Comparison of ENCODE assay signal across 10 cellular contexts in the genomic region with DNA sequence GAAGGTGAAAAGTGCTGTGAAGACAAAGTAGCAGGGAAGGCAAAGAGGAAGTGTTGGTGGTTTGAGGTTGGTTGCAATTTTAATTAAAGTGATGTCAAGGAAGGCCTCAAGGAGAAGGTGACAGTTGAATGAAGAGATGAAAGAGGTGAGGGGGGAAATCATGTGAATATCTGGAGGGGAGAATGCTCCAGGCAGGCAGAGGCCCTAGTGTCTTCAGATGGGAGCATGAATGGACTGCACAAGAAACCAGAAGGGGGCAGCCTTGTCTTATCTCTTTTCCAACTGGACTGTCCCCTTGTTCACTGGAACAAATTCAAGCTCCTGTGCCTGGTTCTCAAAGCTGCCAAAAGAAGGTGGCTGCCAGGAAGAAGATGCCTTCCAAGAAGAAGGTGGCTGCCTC.
DNase-seq lines count a peak whose midpoint lies in the region; ATAC-seq and TF ChIP-seq lines count a peak whose summit lies in the region.
"Had no signal": no experiment of that assay in that cellular context is flagged by ENCODE, and none has a peak within 500 bp of the region (broad histone marks: within the 10 kb centered on the region; RNA-seq: fewer than 3 reads in every experiment).

No MANE protein-coding gene starts in this region.

- intact Hi-C loops in mammary epithelial cell (cut with micrococcal nuclease): no loop called here

- no peaks in the 10 kb centered on the region for H3K4me1 ChIP-seq in mammary epithelial cell (ENCODE audit: insufficient read depth, low read length)

- dilution Hi-C loops in mammary epithelial cell (cut with HindIII; ENCODE audit: low sequenced_read_pairs): no loop called here

- in situ Hi-C loops in mammary epithelial cell (cut with MboI; ENCODE audit: low sequenced_read_pairs in 2 of 2): no loop called here

- no peak overlapping the region for H3K4me3 ChIP-seq in mammary epithelial cell (replicated peaks in 1 of 3; ENCODE audit: insufficient read depth in 1 of 3, low read depth in 2 of 3, low read length in 3 of 3)

- TF ChIP-seq CTCF in mammary epithelial cell (conservative IDR thresholded peaks at IDR 0.05 in 1 of 2, IDR thresholded peaks at IDR 0.05 in 1 of 2; ENCODE audit: extremely low read depth in 1 of 2, insufficient read depth in 1 of 2, low read depth in 1 of 2, low read length in 2 of 2): peak; percentile 28 to 43

- no peaks in the 10 kb centered on the region for H4K20me1 ChIP-seq in mammary epithelial cell (ENCODE audit: insufficient read depth, low read length)

- no peak overlapping the region for H3K4me2 ChIP-seq in mammary epithelial cell (ENCODE audit: insufficient read depth, low read depth, low read length)

- H3K27me3 ChIP-seq in mammary epithelial cell (ENCODE audit: insufficient read depth, low read length): no peaks in the 10 kb centered on the region

- no peak overlapping the region for H2AFZ ChIP-seq in mammary epithelial cell (ENCODE audit: low read depth, low read length)

- no peaks in the 10 kb centered on the region for H3K79me2 ChIP-seq in mammary epithelial cell (ENCODE audit: insufficient read depth, low read length)

- ATAC-seq in HG02610 (IDR thresholded peaks at IDR 0.05; ENCODE audit: unreplicated experiment): no peak
- ATAC-seq: activated T-cell treated with anti-CD3 and anti-CD28 coated beads, Interleukin-2, amount 50 U/mL, for 4 hours had no signal

- no peak overlapping the region for H3K27ac ChIP-seq in mammary epithelial cell (ENCODE audit: insufficient read depth, low read depth, low read length)

- BruUV-seq in mammary epithelial cell (replicated peaks; lab: Mats Ljungman, UMichigan): no TSS peak

- no peaks in the 10 kb centered on the region for H3K9me3 ChIP-seq in mammary epithelial cell (replicated peaks; ENCODE audit: insufficient read depth, low read length)

- H3K9ac ChIP-seq in mammary epithelial cell (ENCODE audit: insufficient read depth, low read length): no peak overlapping the region

- peak; percentile 8 for DNase-seq in activated CD4-positive, alpha-beta T cell treated with anti-CD3 and anti-CD28 coated beads for 48 hours
- no peak for DNase-seq in activated CD4-positive, alpha-beta T cell treated with anti-CD3 and anti-CD28 coated beads, Interleukin-2, amount 50 U/mL, for 4 hours
- DNase-seq in NCI-H446 treated with DMSO at 0.1 percent for 48 hours (lab: John Stamatoyannopoulos, UW) (peak; percentile 51), mammary epithelial cell (no peak), mucosa of gallbladder (ENCODE audit: low spot score) (peak; percentile 10), NCI-H524 treated with DMSO at 0.1 percent for 48 hours (lab: John Stamatoyannopoulos, UW) (no peak)
- DNase-seq in stimulated activated naive CD4-positive, alpha-beta T cell treated with Interleukin-2 at 50 U/mL for 16 hours (lab: John Stamatoyannopoulos, UW): no peak
- DNase-seq: activated T-cell treated with anti-CD3 and anti-CD28 coated beads, Interleukin-2, amount 50 U/mL, for 4 hours; natural killer cell had no signal

- CTCF ChIA-PET in mammary epithelial cell (lab: Charles Lee; ENCODE audit: low non-redundant PET): interaction anchor here (0.9 kb wide), 1 partner anchor 430 kb away, joined by 3 read pairs; no protein-coding TSS in a partner anchor

- H3K36me3 ChIP-seq in mammary epithelial cell (ENCODE audit: insufficient read depth, low read length): no peaks in the 10 kb centered on the region

Comparison
In these comparisons a context has a peak if more than half of its experiments do, and no peak if none do; other contexts are left out.
1. DNase-seq: peak in activated CD4-positive, alpha-beta T cell treated with anti-CD3 and anti-CD28 coated beads for 48 hours (single experiment), NCI-H446 treated with DMSO at 0.1 percent for 48 hours (single experiment) and mucosa of gallbladder (single experiment); none in activated CD4-positive, alpha-beta T cell treated with anti-CD3 and anti-CD28 coated beads, Interleukin-2, amount 50 U/mL, for 4 hours (0 of 2), mammary epithelial cell (single experiment), NCI-H524 treated with DMSO at 0.1 percent for 48 hours (single experiment) and stimulated activated naive CD4-positive, alpha-beta T cell treated with Interleukin-2 at 50 U/mL for 16 hours (single experiment).